1 cellular context compared by ENCODE assay signal in the genomic region with DNA sequence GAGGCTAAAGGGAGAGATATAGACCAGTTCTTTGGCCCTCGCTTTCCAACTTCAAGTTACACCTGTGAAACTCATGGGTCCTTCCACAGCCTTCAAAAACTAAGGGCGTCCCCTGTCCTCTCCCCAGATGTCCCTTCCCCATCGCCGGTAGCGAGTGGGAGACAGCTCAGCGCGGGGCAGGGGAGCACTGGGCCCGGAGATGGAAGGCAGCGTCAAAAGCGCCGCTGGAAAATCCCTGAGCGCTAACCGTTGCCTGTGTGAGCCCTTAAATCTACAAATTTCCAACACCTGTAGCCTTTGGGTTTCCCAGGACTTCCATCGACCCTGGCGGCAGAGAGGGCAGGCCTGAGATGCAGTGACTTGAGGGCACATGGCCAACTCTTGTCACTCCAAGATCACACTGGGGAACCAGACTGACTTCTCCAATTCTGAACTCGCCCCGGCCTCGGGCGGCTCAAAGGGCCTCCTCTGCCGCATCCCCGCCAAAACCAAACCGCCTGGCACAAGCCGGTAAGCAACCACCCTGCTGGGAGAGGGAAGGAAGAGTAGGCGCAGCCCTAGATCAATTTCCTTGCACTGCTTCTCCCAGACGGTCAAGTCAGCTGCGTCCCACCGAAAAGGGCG.
TF ChIP-seq lines count a peak whose summit lies in the region.

No MANE protein-coding gene starts in this region.

TF ChIP-seq in endothelial cell of umbilical vein, 7 proteins besides CTCF, POLR2A, EP300 and RAD21:
- TF ChIP-seq, protein P1, sequence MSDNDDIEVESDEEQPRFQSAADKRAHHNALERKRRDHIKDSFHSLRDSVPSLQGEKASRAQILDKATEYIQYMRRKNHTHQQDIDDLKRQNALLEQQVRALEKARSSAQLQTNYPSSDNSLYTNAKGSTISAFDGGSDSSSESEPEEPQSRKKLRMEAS (IDR thresholded peaks at IDR 0.05; ENCODE audit: insufficient read depth, insufficient read length): no peak
